ENCODE assay signal across 16 cellular contexts in the genomic region with DNA sequence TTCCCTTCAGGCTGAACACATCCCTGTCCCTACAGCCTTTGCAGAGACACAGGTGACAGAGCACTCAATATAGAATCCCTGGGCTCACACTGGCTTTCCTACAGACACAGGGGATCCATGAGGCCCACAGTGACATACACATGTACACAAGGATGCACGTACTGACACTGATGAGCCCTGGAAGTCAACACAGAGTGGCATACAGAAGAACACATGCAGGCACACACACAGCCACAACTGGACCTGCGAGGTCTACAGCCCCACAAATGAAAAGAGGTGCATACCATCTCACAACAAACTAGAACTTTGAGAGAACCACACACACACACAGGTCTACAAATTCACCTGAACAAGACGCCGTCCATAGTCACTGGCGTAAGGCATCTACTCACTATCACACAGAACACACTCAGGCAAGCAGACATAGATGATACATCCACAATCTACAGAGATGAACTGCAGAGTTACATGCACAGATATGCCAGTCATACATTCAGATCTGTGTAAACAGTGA. TPM values are rescaled to one million over a fixed set of nuclear protein-coding genes. Genes with fewer than 3 reads are reported as not detected.
DNase-seq lines count a peak whose midpoint lies in the region; ATAC-seq and TF ChIP-seq lines count a peak whose summit lies in the region.
"Had no signal": no experiment of that assay in that cellular context is flagged by ENCODE, and none has a peak within 500 bp of the region (broad histone marks: within the 10 kb centered on the region; RNA-seq: fewer than 3 reads in every experiment).

No MANE protein-coding gene starts in this region.

- intact Hi-C loops in gastrocnemius medialis (cut with DNase I; ENCODE audit: low total_unique reads): no loop called here

- no peak for TF ChIP-seq CTCF in endodermal cell (conservative IDR thresholded peaks at IDR 0.05)
- no peak for TF ChIP-seq CTCF in neural crest cell (conservative IDR thresholded peaks at IDR 0.05)
- TF ChIP-seq CTCF in gastrocnemius medialis (IDR thresholded peaks at IDR 0.05 in 4 of 5, conservative IDR thresholded peaks at IDR 0.05 in 1 of 5): no peak

- DNase-seq in T-helper 17 cell (no peak), endodermal cell (peak; percentile 11), neural crest cell (ENCODE audit: low read depth, low spot score) (no peak), ureter (ENCODE audit: low spot score) (peak; percentile 37), T-helper 1 cell (no peak), gastrocnemius medialis (no peak)
- DNase-seq: BE2C; CD8-positive, alpha-beta T cell; COR-L47; DMS153; DMS79 treated with DMSO at 0.1 percent for 48 hours; EL had no signal

- H3K4me3 Mint-ChIP-seq in T-helper 17 cell (no peak overlapping the region), endodermal cell (no peak overlapping the region), neural crest cell (peak overlapping the region; percentile 29)
- H3K4me3 Mint-ChIP-seq: CD8-positive, alpha-beta T cell had no signal

- H3K9ac ChIP-seq in endodermal cell (ENCODE audit: extremely low read depth, low read length, poor library complexity, severe bottlenecking): no peak overlapping the region

- in situ Hi-C loops in gastrocnemius medialis (cut with MboI; ENCODE audit: low sequenced_read_pairs in 4 of 4): no loop called here

- H3K36me3 ChIP-seq in endodermal cell (ENCODE audit: control insufficient read depth, insufficient read depth, low read length) (no peaks in the 10 kb centered on the region), gastrocnemius medialis (no peaks in the 10 kb centered on the region)
- H3K36me3 ChIP-seq: BE2C had no signal

- H3K36me3 Mint-ChIP-seq in T-helper 17 cell (ENCODE audit: low read depth) (no peaks in the 10 kb centered on the region), endodermal cell (ENCODE audit: low read depth) (no peaks in the 10 kb centered on the region), neural crest cell (ENCODE audit: low read depth) (no peaks in the 10 kb centered on the region)
- H3K36me3 Mint-ChIP-seq: CD8-positive, alpha-beta T cell had no signal

- no peaks in the 10 kb centered on the region for H3K27me3 Mint-ChIP-seq in T-helper 17 cell
- peaks cover 11% of the 10 kb centered on the region for H3K27me3 Mint-ChIP-seq in endodermal cell (ENCODE audit: insufficient read depth)
- peaks cover 8% of the 10 kb centered on the region for H3K27me3 Mint-ChIP-seq in neural crest cell (ENCODE audit: low read depth)

- no peak overlapping the region for H3K27ac ChIP-seq in endodermal cell (ENCODE audit: low read depth, low read length)
- H3K27ac ChIP-seq in gastrocnemius medialis: no peak overlapping the region
- H3K27ac ChIP-seq: A549, C4-2B had no signal

- H3K27me3 ChIP-seq in endodermal cell (ENCODE audit: control insufficient read depth, insufficient read depth, low read length, poor library complexity, severe bottlenecking): no peaks in the 10 kb centered on the region
- peaks cover 0 to 4% (median 4%) of the 10 kb centered on the region in 3 donors for H3K27me3 ChIP-seq in gastrocnemius medialis
- H3K27me3 ChIP-seq: BE2C had no signal

- ATAC-seq in T-helper 17 cell (no peak), gastrocnemius medialis (no peak), GM19467 (IDR thresholded peaks at IDR 0.05; ENCODE audit: unreplicated experiment) (no peak)
- ATAC-seq: A549; CD8-positive, alpha-beta T cell; HCT116 had no signal

- WGBS in endodermal cell (ENCODE audit: insufficient coverage in 1 of 2, insufficient read length in 1 of 2), 2 experiments: 92 to 100% methylated on average over 3 to 5 of the region's 5 CpGs

- H3K4me1 Mint-ChIP-seq in T-helper 17 cell (peaks cover 14% of the 10 kb centered on the region), endodermal cell (peaks cover 11% of the 10 kb centered on the region), neural crest cell (peaks cover 18% of the 10 kb centered on the region)

- peaks cover 3% of the 10 kb centered on the region for H3K4me1 ChIP-seq in endodermal cell (ENCODE audit: control insufficient read depth, insufficient read depth, low read length)
- H3K4me1 ChIP-seq in gastrocnemius medialis: peaks cover 4 to 12% of the 10 kb centered on the region in 2 donors
- H3K4me1 ChIP-seq: BE2C had no signal

- peak overlapping the region; percentile 4 for H3K27ac Mint-ChIP-seq in T-helper 17 cell
- no peak overlapping the region for H3K27ac Mint-ChIP-seq in endodermal cell
- H3K27ac Mint-ChIP-seq in neural crest cell (ENCODE audit: unreplicated experiment): no peak overlapping the region
- H3K27ac Mint-ChIP-seq: CD8-positive, alpha-beta T cell had no signal

- H3K9me3 ChIP-seq in T-helper 17 cell (ENCODE audit: control insufficient read depth, low read length, poor library complexity, severe bottlenecking) (no peaks in the 10 kb centered on the region), endodermal cell (ENCODE audit: control insufficient read depth, low read length) (peaks cover 5% of the 10 kb centered on the region), gastrocnemius medialis (no peaks in the 10 kb centered on the region)
- H3K9me3 ChIP-seq: A549, BE2C had no signal

- peaks cover 8% of the 10 kb centered on the region for H3K9me3 Mint-ChIP-seq in endodermal cell
- no peaks in the 10 kb centered on the region for H3K9me3 Mint-ChIP-seq in neural crest cell

- H3K4me3 ChIP-seq in endodermal cell (ENCODE audit: low read length) (no peak overlapping the region), gastrocnemius medialis (no peak overlapping the region)
- H3K4me3 ChIP-seq: A549 had no signal

- no peak for TF ChIP-seq POLR2A in gastrocnemius medialis (IDR thresholded peaks at IDR 0.05)

RNA-seq across cellular contexts. Expression of a gene that starts 3.5 kb away (rescaled TPM):
- total RNA-seq in T-helper 17 cell (1 to 10 TPM; 5.2 to 5.6 TPM), endodermal cell (10 to 100 TPM; 36.9 to 41.7 TPM), neural crest cell (54.2 and 55.1 TPM in 2 replicates), ureter (9.0 TPM), gastrocnemius medialis (1 to 10 TPM; 3.0 to 6.9 (median 4.9) TPM)
- 31.7 TPM for polyA plus RNA-seq in endodermal cell (2013, experiment 1 of 2)
- 28.7 TPM for polyA plus RNA-seq in endodermal cell (2013, experiment 2 of 2)

RNA-seq across cellular contexts. Expression of a gene that starts 47.2 kb away (rescaled TPM):
- total RNA-seq in T-helper 17 cell (1 to 10 TPM; 3.1 to 3.6 TPM), endodermal cell (10 to 100 TPM; 19.8 to 20.3 TPM), neural crest cell (23.1 and 23.4 TPM in 2 replicates), ureter (11.0 TPM), gastrocnemius medialis (1 to 10 TPM; 1.8 to 4.0 (median 2.3) TPM)
- 11.9 TPM for polyA plus RNA-seq in endodermal cell (2013, experiment 1 of 2)
- polyA plus RNA-seq in endodermal cell (2013, experiment 2 of 2): 12.5 TPM

Comparison
In these comparisons a context has a peak if more than half of its experiments do, and no peak if none do; other contexts are left out.
1. DNase-seq: peak in endodermal cell (single experiment) and ureter (single experiment); none in T-helper 17 cell (0 of 3), neural crest cell (single experiment), T-helper 1 cell (0 of 5) and gastrocnemius medialis (0 of 2).